6 cellular contexts compared by ENCODE assay signal in the genomic region with DNA sequence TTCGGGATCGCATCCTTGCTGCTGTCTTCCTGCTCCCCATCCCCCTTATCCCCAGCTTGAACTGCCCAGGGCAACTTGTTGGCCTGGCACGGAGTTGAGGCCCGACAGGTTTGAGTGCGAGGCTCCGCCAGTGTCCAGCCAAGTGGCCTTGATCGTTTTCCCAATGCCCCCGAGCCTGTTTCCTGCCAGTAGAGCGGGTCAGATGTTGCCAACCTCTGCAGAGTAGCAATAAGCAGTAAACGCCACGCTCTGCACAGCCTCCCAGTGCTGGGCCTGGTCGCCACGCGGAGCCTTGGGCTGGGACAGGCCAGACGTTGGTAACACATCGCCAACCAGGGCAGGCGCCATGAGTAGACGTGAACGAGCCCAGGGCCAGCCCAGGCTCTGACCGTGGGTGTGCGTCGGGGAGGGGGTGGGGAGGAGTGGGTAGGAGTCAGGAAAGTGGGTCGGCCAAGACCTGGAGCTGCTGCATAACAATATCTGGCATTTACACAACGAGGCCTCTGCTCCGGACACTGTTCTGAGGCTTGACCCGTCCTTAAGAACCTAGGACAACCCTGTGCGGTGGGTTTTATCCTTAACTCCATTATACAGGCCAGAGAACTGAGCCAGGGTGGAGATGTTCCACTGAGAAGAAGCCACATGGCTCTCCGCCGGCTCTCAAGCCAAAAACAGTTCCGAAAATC. TPM values are rescaled to one million over a fixed set of nuclear protein-coding genes. Genes with fewer than 3 reads are reported as not detected.
DNase-seq lines count a peak whose midpoint lies in the region; ATAC-seq and TF ChIP-seq lines count a peak whose summit lies in the region.

No MANE protein-coding gene starts in this region.

- peaks cover 41% of the 10 kb centered on the region for H3K4me1 ChIP-seq in CD4-positive, CD25-positive, alpha-beta regulatory T cell (ENCODE audit: control insufficient read depth, insufficient read depth, low read length, poor library complexity, severe bottlenecking)
- H3K4me1 ChIP-seq in neutrophil (ENCODE audit: control insufficient read depth in 1 of 2, insufficient read depth in 1 of 2, low read depth in 1 of 2, low read length in 1 of 2), result peaks cover 26 to 27% of the 10 kb centered on the region in 2 experiments

- TF ChIP-seq CTCF in cardiac fibroblast (IDR thresholded peaks at IDR 0.05; ENCODE audit: low read depth, low read length) (no peak), neutrophil (IDR thresholded peaks at IDR 0.05) (peak; percentile 36)

- H3K4me3 Mint-ChIP-seq in CD4-positive, CD25-positive, alpha-beta regulatory T cell, result peak overlapping the region; percentile 95 to 98 (median 97)

- H3K27ac Mint-ChIP-seq in CD4-positive, CD25-positive, alpha-beta regulatory T cell, result peak overlapping the region; percentile 88 to 97 (median 96)

- peak overlapping the region; percentile 82 for H3K4me3 ChIP-seq in CD4-positive, CD25-positive, alpha-beta regulatory T cell (ENCODE audit: low read depth, low read length)
- peak overlapping the region; percentile 75 to 82 for H3K4me3 ChIP-seq in cardiac fibroblast (replicated peaks in 1 of 2; ENCODE audit: low read depth in 2 of 2, low read length in 2 of 2)
- peak overlapping the region; percentile 76 for H3K4me3 ChIP-seq in neutrophil (ENCODE audit: low read depth in 1 of 2, low read length in 1 of 2)

- H3K27me3 Mint-ChIP-seq in CD4-positive, CD25-positive, alpha-beta regulatory T cell, result peaks cover 6% of the 10 kb centered on the region

- no peaks in the 10 kb centered on the region for H3K36me3 Mint-ChIP-seq in CD4-positive, CD25-positive, alpha-beta regulatory T cell

- no peaks in the 10 kb centered on the region for H3K36me3 ChIP-seq in CD4-positive, CD25-positive, alpha-beta regulatory T cell (ENCODE audit: control insufficient read depth, insufficient read depth, low read length)
- H3K36me3 ChIP-seq in neutrophil, result no peaks in the 10 kb centered on the region

- no peaks in the 10 kb centered on the region for H3K9me3 Mint-ChIP-seq in CD4-positive, CD25-positive, alpha-beta regulatory T cell

- no peak for ATAC-seq in CD4-positive, CD25-positive, alpha-beta regulatory T cell (ENCODE audit: low read depth in 2 of 2)
- ATAC-seq in HG03108 (IDR thresholded peaks at IDR 0.05; ENCODE audit: unreplicated experiment), result peak; percentile 5
- no peak for ATAC-seq in GM19452 (IDR thresholded peaks at IDR 0.05; ENCODE audit: unreplicated experiment)

- peaks cover 12 to 54% (median 28%) of the 10 kb centered on the region in 4 donors for H3K4me1 Mint-ChIP-seq in CD4-positive, CD25-positive, alpha-beta regulatory T cell

- H3K9me3 ChIP-seq in CD4-positive, CD25-positive, alpha-beta regulatory T cell (ENCODE audit: control insufficient read depth in 2 of 2, low read length in 2 of 2), result no peaks in the 10 kb centered on the region
- no peaks in the 10 kb centered on the region for H3K9me3 ChIP-seq in neutrophil

- H3K27ac ChIP-seq in CD4-positive, CD25-positive, alpha-beta regulatory T cell (ENCODE audit: insufficient read depth, low read length, poor library complexity, severe bottlenecking), result peak overlapping the region; percentile 75
- peak overlapping the region; percentile 45 for H3K27ac ChIP-seq in neutrophil

- no peak for DNase-seq in CD4-positive, CD25-positive, alpha-beta regulatory T cell
- DNase-seq in cardiac fibroblast (ENCODE audit: low read depth in 2 of 2) (no peak), NOMO-1 treated with dmso at 0.1 percent for 144 hours (lab: John Stamatoyannopoulos, UW; ENCODE audit: unreplicated experiment) (no peak)

- no peaks in the 10 kb centered on the region for H3K27me3 ChIP-seq in CD4-positive, CD25-positive, alpha-beta regulatory T cell (ENCODE audit: control insufficient read depth, insufficient read depth, low read length)
- H3K27me3 ChIP-seq in neutrophil, result peaks cover 15% of the 10 kb centered on the region

RNA-seq across cellular contexts. Expression of a gene that starts 0.4 kb away (rescaled TPM):
- total RNA-seq in CD4-positive, CD25-positive, alpha-beta regulatory T cell, result 12.7 TPM
- polyA plus RNA-seq in CD4-positive, CD25-positive, alpha-beta regulatory T cell, result 100 to 1,000 TPM in 2 of 4 donors, 10 to 100 TPM in 2; 91.0 to 137 (median 105) TPM

RNA-seq across cellular contexts. Expression of a gene that starts 0.6 kb away (rescaled TPM):
- total RNA-seq in CD4-positive, CD25-positive, alpha-beta regulatory T cell, result 45.1 TPM
- polyA plus RNA-seq in CD4-positive, CD25-positive, alpha-beta regulatory T cell, result 10 to 100 TPM; 60.3 to 86.1 (median 78.8) TPM

RNA-seq across cellular contexts. Expression of a gene that starts 7.2 kb away (rescaled TPM):
- total RNA-seq in CD4-positive, CD25-positive, alpha-beta regulatory T cell, result 24.6 TPM
- 10 to 100 TPM in 3 of 4 donors, 1 to 10 TPM in 1; 9.6 to 19.4 (median 12.9) TPM for polyA plus RNA-seq in CD4-positive, CD25-positive, alpha-beta regulatory T cell

RNA-seq across cellular contexts. Expression of a gene that starts 8.9 kb away (rescaled TPM):
- total RNA-seq in CD4-positive, CD25-positive, alpha-beta regulatory T cell, result 6.7 TPM
- polyA plus RNA-seq in CD4-positive, CD25-positive, alpha-beta regulatory T cell, result 10 to 100 TPM in 3 of 4 donors, 1 to 10 TPM in 1; 6.4 to 14.7 (median 11.3) TPM

RNA-seq across cellular contexts. Expression of a gene that starts 19.2 kb away (rescaled TPM):
- not detected for total RNA-seq in CD4-positive, CD25-positive, alpha-beta regulatory T cell
- polyA plus RNA-seq in CD4-positive, CD25-positive, alpha-beta regulatory T cell, result under 1 TPM in 1 of 4 donors, not detected in 3; 0.22 TPM
